In genomic region chrX:19785647-19786046, GRCh38 we compare ENCODE assay signal across 14 cellular contexts.
A peak's percentile ranks its signal among the peaks of the same experiment; 100 is the strongest.
DNase-seq lines count a peak whose midpoint lies in the region; ATAC-seq and TF ChIP-seq lines count a peak whose summit lies in the region.
"Had no signal": no experiment of that assay in that cellular context is flagged by ENCODE, and none has a peak within 500 bp of the region (broad histone marks: within the 10 kb centered on the region; RNA-seq: fewer than 3 reads in every experiment).

No MANE protein-coding gene starts in this region.

- no peak overlapping the region for H3K27ac ChIP-seq in foreskin keratinocyte
- H3K27ac ChIP-seq: spleen had no signal

- ATAC-seq in activated CD4-positive, alpha-beta T cell treated with anti-CD3 and anti-CD28 coated beads for 36 hours = peak; percentile 97
- peak; percentile 93 to 97 for ATAC-seq in activated CD4-positive, CD25-positive, alpha-beta regulatory T cell treated with anti-CD3 and anti-CD28 coated beads, Interleukin-2, amount 50 U/mL, for 24 hours
- ATAC-seq in foreskin keratinocyte (no peak), HG03571 (IDR thresholded peaks at IDR 0.05; ENCODE audit: unreplicated experiment) (no peak)
- ATAC-seq: left ventricle myocardium superior had no signal

- TF ChIP-seq CTCF in foreskin keratinocyte (conservative IDR thresholded peaks at IDR 0.05) = no peak

- peaks cover 1% of the 10 kb centered on the region for H3K9me3 Mint-ChIP-seq in activated CD4-positive, alpha-beta T cell treated with anti-CD3 and anti-CD28 coated beads for 36 hours (ENCODE audit: low read depth)
- no peaks in the 10 kb centered on the region for H3K9me3 Mint-ChIP-seq in activated naive CD8-positive, alpha-beta T cell (ENCODE audit: low read depth)

- no peak overlapping the region for H3K4me3 Mint-ChIP-seq in activated CD4-positive, alpha-beta T cell treated with anti-CD3 and anti-CD28 coated beads for 36 hours
- peak overlapping the region; percentile 65 for H3K4me3 Mint-ChIP-seq in activated naive CD8-positive, alpha-beta T cell
- H3K4me3 Mint-ChIP-seq: CD14-positive monocyte had no signal

- POLR2A ChIA-PET in activated CD4-positive, alpha-beta T cell treated with anti-CD3 and anti-CD28 coated beads for 36 hours (lab: Charles Lee) = interaction anchor here (0.5 to 0.6 kb wide), 3 partner anchors 12 to 370 kb away, joined by 3 to 5 read pairs (median 3); no protein-coding TSS in a partner anchor

- DNase-seq in activated CD4-positive, alpha-beta T cell treated with anti-CD3 and anti-CD28 coated beads for 36 hours = peak; percentile 79
- no peak for DNase-seq in activated CD4-positive, alpha-beta T cell treated with anti-CD3 and anti-CD28 coated beads for 1 hour
- DNase-seq in stimulated activated CD4-positive, alpha-beta T cell treated with anti-CD3 and anti-CD28 coated beads, Interleukin-4, amount 100 ng/mL, for 4 hours = peak; percentile 36 to 52
- no peak for DNase-seq in foreskin keratinocyte
- no peak for DNase-seq in NCI-H1436 (lab: John Stamatoyannopoulos, UW)
- DNase-seq: activated gamma-delta T cell; effector CD8-positive, alpha-beta T cell; left ventricle myocardium superior; posterior cingulate gyrus; spleen had no signal

- H3K4me1 ChIP-seq in foreskin keratinocyte = no peaks in the 10 kb centered on the region

- CTCF ChIA-PET in activated CD4-positive, alpha-beta T cell treated with anti-CD3 and anti-CD28 coated beads for 36 hours (lab: Charles Lee) = interaction anchor here (1.2 to 1.3 kb wide), 2 partner anchors 10 to 210 kb away, joined by 3 to 4 read pairs; no protein-coding TSS in a partner anchor

- H3K36me3 Mint-ChIP-seq in activated CD4-positive, alpha-beta T cell treated with anti-CD3 and anti-CD28 coated beads for 36 hours (ENCODE audit: low read depth) = peaks cover 35% of the 10 kb centered on the region
- H3K36me3 Mint-ChIP-seq in activated naive CD8-positive, alpha-beta T cell = peaks cover 7% of the 10 kb centered on the region

- intact Hi-C loops in activated CD4-positive, alpha-beta T cell treated with anti-CD3 and anti-CD28 coated beads for 36 hours (cut with DNase I, micrococcal nuclease) = loop anchor here in 1 of 2 experiments (2.0 kb wide), 1 partner anchor 17 kb away; no protein-coding TSS in a partner anchor

- H3K27me3 Mint-ChIP-seq in activated CD4-positive, alpha-beta T cell treated with anti-CD3 and anti-CD28 coated beads for 36 hours = no peaks in the 10 kb centered on the region
- H3K27me3 Mint-ChIP-seq in activated naive CD8-positive, alpha-beta T cell = no peaks in the 10 kb centered on the region

- peaks cover 72% of the 10 kb centered on the region for H3K4me1 Mint-ChIP-seq in activated CD4-positive, alpha-beta T cell treated with anti-CD3 and anti-CD28 coated beads for 36 hours
- peaks cover 76% of the 10 kb centered on the region for H3K4me1 Mint-ChIP-seq in activated naive CD8-positive, alpha-beta T cell (ENCODE audit: low read depth)

- H3K27me3 ChIP-seq in foreskin keratinocyte = no peaks in the 10 kb centered on the region
- H3K27me3 ChIP-seq: spleen had no signal

- H3K27ac Mint-ChIP-seq in activated CD4-positive, alpha-beta T cell treated with anti-CD3 and anti-CD28 coated beads for 36 hours = peak overlapping the region; percentile 65
- peak overlapping the region; percentile 91 for H3K27ac Mint-ChIP-seq in activated naive CD8-positive, alpha-beta T cell

Comparison
In these comparisons a context has a peak if more than half of its experiments do, and no peak if none do; other contexts are left out.
1. DNase-seq: peak in activated CD4-positive, alpha-beta T cell treated with anti-CD3 and anti-CD28 coated beads for 36 hours (single experiment) and stimulated activated CD4-positive, alpha-beta T cell treated with anti-CD3 and anti-CD28 coated beads, Interleukin-4, amount 100 ng/mL, for 4 hours (2 of 2); none in activated CD4-positive, alpha-beta T cell treated with anti-CD3 and anti-CD28 coated beads for 1 hour (single experiment), foreskin keratinocyte (0 of 2) and NCI-H1436 (single experiment).
2. ATAC-seq: peak in activated CD4-positive, alpha-beta T cell treated with anti-CD3 and anti-CD28 coated beads for 36 hours (single experiment) and activated CD4-positive, CD25-positive, alpha-beta regulatory T cell treated with anti-CD3 and anti-CD28 coated beads, Interleukin-2, amount 50 U/mL, for 24 hours (2 of 2); none in foreskin keratinocyte (single experiment) and HG03571 (single experiment).